1 cellular context compared by ENCODE assay signal in the genomic region with DNA sequence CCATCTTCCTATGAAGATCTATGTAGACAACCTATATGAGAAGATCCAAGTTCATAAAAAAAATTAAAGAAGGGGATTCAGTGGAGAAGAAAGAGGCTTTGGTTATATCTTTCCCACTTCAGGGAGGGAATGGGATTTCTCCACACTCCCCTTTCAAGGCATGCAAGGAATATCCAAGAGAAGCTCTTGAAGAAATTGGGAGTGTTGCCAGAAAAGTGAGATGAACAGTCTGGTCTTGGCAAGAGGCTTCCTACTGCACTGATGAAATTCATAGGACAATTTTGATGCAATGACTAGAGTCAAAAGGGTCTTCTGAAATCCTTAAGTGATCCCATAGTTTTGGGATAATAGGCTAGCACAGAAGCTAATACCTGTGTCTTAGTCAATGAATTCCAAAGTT.
TF ChIP-seq lines count a peak whose summit lies in the region.

No MANE protein-coding gene starts in this region.

TF ChIP-seq in GM23338, 12 proteins besides CTCF, POLR2A, EP300 and RAD21 (continued from another document):
- TF ChIP-seq, protein P1, sequence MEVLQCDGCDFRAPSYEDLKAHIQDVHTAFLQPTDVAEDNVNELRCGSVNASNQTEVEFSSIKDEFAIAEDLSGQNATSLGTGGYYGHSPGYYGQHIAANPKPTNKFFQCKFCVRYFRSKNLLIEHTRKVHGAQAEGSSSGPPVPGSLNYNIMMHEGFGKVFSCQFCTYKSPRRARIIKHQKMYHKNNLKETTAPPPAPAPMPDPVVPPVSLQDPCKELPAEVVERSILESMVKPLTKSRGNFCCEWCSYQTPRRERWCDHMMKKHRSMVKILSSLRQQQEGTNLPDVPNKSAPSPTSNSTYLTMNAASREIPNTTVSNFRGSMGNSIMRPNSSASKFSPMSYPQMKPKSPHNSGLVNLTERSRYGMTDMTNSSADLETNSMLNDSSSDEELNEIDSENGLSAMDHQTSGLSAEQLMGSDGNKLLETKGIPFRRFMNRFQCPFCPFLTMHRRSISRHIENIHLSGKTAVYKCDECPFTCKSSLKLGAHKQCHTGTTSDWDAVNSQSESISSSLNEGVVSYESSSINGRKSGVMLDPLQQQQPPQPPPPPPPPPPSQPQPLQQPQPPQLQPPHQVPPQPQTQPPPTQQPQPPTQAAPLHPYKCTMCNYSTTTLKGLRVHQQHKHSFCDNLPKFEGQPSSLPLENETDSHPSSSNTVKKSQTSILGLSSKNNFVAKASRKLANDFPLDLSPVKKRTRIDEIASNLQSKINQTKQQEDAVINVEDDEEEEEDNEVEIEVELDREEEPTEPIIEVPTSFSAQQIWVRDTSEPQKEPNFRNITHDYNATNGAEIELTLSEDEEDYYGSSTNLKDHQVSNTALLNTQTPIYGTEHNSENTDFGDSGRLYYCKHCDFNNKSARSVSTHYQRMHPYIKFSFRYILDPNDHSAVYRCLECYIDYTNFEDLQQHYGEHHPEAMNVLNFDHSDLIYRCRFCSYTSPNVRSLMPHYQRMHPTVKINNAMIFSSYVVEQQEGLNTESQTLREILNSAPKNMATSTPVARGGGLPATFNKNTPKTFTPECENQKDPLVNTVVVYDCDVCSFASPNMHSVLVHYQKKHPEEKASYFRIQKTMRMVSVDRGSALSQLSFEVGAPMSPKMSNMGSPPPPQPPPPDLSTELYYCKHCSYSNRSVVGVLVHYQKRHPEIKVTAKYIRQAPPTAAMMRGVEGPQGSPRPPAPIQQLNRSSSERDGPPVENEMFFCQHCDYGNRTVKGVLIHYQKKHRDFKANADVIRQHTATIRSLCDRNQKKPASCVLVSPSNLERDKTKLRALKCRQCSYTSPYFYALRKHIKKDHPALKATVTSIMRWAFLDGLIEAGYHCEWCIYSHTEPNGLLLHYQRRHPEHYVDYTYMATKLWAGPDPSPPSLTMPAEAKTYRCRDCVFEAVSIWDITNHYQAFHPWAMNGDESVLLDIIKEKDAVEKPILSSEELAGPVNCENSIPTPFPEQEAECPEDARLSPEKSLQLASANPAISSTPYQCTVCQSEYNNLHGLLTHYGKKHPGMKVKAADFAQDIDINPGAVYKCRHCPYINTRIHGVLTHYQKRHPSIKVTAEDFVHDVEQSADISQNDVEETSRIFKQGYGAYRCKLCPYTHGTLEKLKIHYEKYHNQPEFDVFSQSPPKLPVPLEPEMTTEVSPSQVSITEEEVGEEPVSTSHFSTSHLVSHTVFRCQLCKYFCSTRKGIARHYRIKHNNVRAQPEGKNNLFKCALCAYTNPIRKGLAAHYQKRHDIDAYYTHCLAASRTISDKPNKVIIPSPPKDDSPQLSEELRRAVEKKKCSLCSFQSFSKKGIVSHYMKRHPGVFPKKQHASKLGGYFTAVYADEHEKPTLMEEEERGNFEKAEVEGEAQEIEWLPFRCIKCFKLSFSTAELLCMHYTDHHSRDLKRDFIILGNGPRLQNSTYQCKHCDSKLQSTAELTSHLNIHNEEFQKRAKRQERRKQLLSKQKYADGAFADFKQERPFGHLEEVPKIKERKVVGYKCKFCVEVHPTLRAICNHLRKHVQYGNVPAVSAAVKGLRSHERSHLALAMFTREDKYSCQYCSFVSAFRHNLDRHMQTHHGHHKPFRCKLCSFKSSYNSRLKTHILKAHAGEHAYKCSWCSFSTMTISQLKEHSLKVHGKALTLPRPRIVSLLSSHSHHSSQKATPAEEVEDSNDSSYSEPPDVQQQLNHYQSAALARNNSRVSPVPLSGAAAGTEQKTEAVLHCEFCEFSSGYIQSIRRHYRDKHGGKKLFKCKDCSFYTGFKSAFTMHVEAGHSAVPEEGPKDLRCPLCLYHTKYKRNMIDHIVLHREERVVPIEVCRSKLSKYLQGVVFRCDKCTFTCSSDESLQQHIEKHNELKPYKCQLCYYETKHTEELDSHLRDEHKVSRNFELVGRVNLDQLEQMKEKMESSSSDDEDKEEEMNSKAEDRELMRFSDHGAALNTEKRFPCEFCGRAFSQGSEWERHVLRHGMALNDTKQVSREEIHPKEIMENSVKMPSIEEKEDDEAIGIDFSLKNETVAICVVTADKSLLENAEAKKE (CRISPR knock-in tag; IDR thresholded peaks at IDR 0.05), result no peak
- TF ChIP-seq ZNF331 (CRISPR knock-in tag; IDR thresholded peaks at IDR 0.05; ENCODE audit: low read depth) (no peak), JUNB (IDR thresholded peaks at IDR 0.05; ENCODE audit: unreplicated experiment) (no peak), STAT1 (IDR thresholded peaks at IDR 0.05; ENCODE audit: unreplicated experiment) (no peak), EZH2phosphoT487 (IDR thresholded peaks at IDR 0.05; ENCODE audit: unreplicated experiment) (no peak), EZH2 (IDR thresholded peaks at IDR 0.05; ENCODE audit: low read depth, unreplicated experiment) (no peak), CREB1 (CRISPR knock-in tag; IDR thresholded peaks at IDR 0.05; ENCODE audit: low read depth) (no peak), NANOG (IDR thresholded peaks at IDR 0.05; ENCODE audit: borderline replicate concordance) (no peak)
- TF ChIP-seq, protein P2, sequence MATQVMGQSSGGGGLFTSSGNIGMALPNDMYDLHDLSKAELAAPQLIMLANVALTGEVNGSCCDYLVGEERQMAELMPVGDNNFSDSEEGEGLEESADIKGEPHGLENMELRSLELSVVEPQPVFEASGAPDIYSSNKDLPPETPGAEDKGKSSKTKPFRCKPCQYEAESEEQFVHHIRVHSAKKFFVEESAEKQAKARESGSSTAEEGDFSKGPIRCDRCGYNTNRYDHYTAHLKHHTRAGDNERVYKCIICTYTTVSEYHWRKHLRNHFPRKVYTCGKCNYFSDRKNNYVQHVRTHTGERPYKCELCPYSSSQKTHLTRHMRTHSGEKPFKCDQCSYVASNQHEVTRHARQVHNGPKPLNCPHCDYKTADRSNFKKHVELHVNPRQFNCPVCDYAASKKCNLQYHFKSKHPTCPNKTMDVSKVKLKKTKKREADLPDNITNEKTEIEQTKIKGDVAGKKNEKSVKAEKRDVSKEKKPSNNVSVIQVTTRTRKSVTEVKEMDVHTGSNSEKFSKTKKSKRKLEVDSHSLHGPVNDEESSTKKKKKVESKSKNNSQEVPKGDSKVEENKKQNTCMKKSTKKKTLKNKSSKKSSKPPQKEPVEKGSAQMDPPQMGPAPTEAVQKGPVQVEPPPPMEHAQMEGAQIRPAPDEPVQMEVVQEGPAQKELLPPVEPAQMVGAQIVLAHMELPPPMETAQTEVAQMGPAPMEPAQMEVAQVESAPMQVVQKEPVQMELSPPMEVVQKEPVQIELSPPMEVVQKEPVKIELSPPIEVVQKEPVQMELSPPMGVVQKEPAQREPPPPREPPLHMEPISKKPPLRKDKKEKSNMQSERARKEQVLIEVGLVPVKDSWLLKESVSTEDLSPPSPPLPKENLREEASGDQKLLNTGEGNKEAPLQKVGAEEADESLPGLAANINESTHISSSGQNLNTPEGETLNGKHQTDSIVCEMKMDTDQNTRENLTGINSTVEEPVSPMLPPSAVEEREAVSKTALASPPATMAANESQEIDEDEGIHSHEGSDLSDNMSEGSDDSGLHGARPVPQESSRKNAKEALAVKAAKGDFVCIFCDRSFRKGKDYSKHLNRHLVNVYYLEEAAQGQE (IDR thresholded peaks at IDR 0.05; ENCODE audit: unreplicated experiment), result no peak
